Comparison of ENCODE assay signal across 9 cellular contexts in the genomic region with DNA sequence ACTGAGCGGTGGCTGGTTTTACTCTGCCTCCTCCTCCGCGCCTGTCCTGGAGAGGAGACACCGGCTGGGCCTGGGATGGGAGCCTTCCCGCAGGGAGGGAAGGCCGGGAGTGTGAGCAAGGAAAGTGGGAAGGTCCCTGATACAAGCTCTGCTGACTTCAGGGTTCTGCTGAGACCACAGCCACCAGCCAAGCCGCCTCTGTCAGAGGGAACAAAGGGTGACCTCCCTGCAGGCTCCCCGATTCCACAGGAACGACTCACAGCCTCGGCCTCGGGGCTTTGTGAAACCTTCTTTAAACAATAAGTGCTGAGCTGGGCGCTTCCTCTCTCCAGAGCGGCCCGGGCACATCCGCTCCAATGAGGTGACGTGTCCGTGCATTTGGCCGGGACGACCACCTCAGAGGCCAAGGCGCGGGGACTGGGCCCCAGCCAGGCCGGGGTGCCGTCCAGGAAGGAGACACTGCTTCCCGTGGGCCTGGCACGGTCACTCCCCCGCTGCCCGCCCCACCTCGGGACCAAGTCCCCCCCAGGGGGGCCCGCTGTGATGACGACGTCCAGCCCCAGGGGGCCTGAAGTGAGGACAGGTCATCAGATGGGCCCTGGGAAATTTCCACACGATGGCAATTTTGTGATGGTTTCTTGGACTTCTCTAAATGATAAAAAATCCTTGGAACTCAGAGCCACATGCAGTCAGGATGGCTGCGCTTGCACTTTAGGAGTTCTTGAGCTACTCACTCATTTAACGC. TPM values are rescaled to one million over a fixed set of nuclear protein-coding genes. Genes with fewer than 3 reads are reported as not detected.
DNase-seq lines count a peak whose midpoint lies in the region; ATAC-seq and TF ChIP-seq lines count a peak whose summit lies in the region.
"Had no signal": no experiment of that assay in that cellular context is flagged by ENCODE, and none has a peak within 500 bp of the region (broad histone marks: within the 10 kb centered on the region; RNA-seq: fewer than 3 reads in every experiment).

No MANE protein-coding gene starts in this region.

- no peaks in the 10 kb centered on the region for H4K20me1 ChIP-seq in MM.1S (ENCODE audit: insufficient read depth, low read length)

- H3K27me3 ChIP-seq in left lung, result no peaks in the 10 kb centered on the region
- no peaks in the 10 kb centered on the region for H3K27me3 ChIP-seq in subcutaneous abdominal adipose tissue (ENCODE audit: control insufficient read depth in 5 of 5, insufficient read depth in 4 of 5, low read length in 5 of 5)
- peaks cover 58% of the 10 kb centered on the region for H3K27me3 ChIP-seq in MM.1S (replicated peaks; ENCODE audit: insufficient read depth, low read length)
- H3K27me3 ChIP-seq in CD8-positive, alpha-beta memory T cell (ENCODE audit: insufficient read depth, low read length, poor library complexity, severe bottlenecking), result no peaks in the 10 kb centered on the region

- no peaks in the 10 kb centered on the region for H3K27me3 Mint-ChIP-seq in chondrocyte (ENCODE audit: low read depth)
- H3K27me3 Mint-ChIP-seq in activated naive CD8-positive, alpha-beta T cell treated with anti-CD3 and anti-CD28 coated beads, Interleukin-2, amount 50 U/mL, for 24 hours, result no peaks in the 10 kb centered on the region
- H3K27me3 Mint-ChIP-seq in CD8-positive, alpha-beta memory T cell, result peaks cover 0 to 3% of the 10 kb centered on the region in 2 donors

- CTCF ChIA-PET in CD8-positive, alpha-beta memory T cell (lab: Charles Lee), result interaction anchor here (2.0 kb wide), 1 partner anchor 9 kb away, joined by 4 read pairs; no protein-coding TSS in a partner anchor

- H3K4me1 ChIP-seq in left lung (peaks cover 9 to 16% of the 10 kb centered on the region in 2 donors), subcutaneous abdominal adipose tissue (ENCODE audit: control insufficient read depth in 5 of 5, insufficient read depth in 5 of 5, low read length in 5 of 5) (peaks cover 9 to 41% (median 29%) of the 10 kb centered on the region in 5 donors), MM.1S (ENCODE audit: low read length) (no peaks in the 10 kb centered on the region)
- H3K4me1 ChIP-seq in CD8-positive, alpha-beta memory T cell (ENCODE audit: insufficient read depth, low read length), result no peaks in the 10 kb centered on the region

- DNase-seq in HT1080 (ENCODE audit: low read depth) (peak; percentile 69), chondrocyte (ENCODE audit: low spot score) (no peak), left lung (peak; percentile 60 to 83), MM.1S (no peak)
- DNase-seq in activated naive CD8-positive, alpha-beta T cell treated with anti-CD3 and anti-CD28 coated beads, Interleukin-2, amount 50 U/mL, for 24 hours, result no peak
- no peak for DNase-seq in CD8-positive, alpha-beta memory T cell
- DNase-seq: stimulated activated CD4-positive, alpha-beta T cell treated with anti-CD3 and anti-CD28 coated beads, Interleukin-4, amount 100 ng/mL, for 24 hours had no signal

- H3K27ac ChIP-seq in left lung, result peak overlapping the region; percentile 69 to 83
- peak overlapping the region; percentile 69 for H3K27ac ChIP-seq in subcutaneous abdominal adipose tissue (ENCODE audit: low read depth, low read length)
- no peak overlapping the region for H3K27ac ChIP-seq in MM.1S (ENCODE audit: low read length)
- no peak overlapping the region for H3K27ac ChIP-seq in CD8-positive, alpha-beta memory T cell (ENCODE audit: low read depth, low read length)

- peaks cover 30% of the 10 kb centered on the region for H3K4me1 Mint-ChIP-seq in chondrocyte (ENCODE audit: low read depth)
- peaks cover 24% of the 10 kb centered on the region for H3K4me1 Mint-ChIP-seq in activated naive CD8-positive, alpha-beta T cell treated with anti-CD3 and anti-CD28 coated beads, Interleukin-2, amount 50 U/mL, for 24 hours
- peaks cover 0 to 4% (median 0%) of the 10 kb centered on the region in 3 donors for H3K4me1 Mint-ChIP-seq in CD8-positive, alpha-beta memory T cell

- POLR2A ChIA-PET in CD8-positive, alpha-beta memory T cell (lab: Charles Lee), result no interaction called here

- no peaks in the 10 kb centered on the region for H3K36me3 Mint-ChIP-seq in chondrocyte (ENCODE audit: low read depth)
- no peaks in the 10 kb centered on the region for H3K36me3 Mint-ChIP-seq in activated naive CD8-positive, alpha-beta T cell treated with anti-CD3 and anti-CD28 coated beads, Interleukin-2, amount 50 U/mL, for 24 hours (ENCODE audit: low read depth)
- no peaks in the 10 kb centered on the region for H3K36me3 Mint-ChIP-seq in CD8-positive, alpha-beta memory T cell

- H3K4me3 Mint-ChIP-seq in chondrocyte (ENCODE audit: unreplicated experiment), result no peak overlapping the region
- no peak overlapping the region for H3K4me3 Mint-ChIP-seq in activated naive CD8-positive, alpha-beta T cell treated with anti-CD3 and anti-CD28 coated beads, Interleukin-2, amount 50 U/mL, for 24 hours
- H3K4me3 Mint-ChIP-seq in CD8-positive, alpha-beta memory T cell, result no peak overlapping the region

- H2AFZ ChIP-seq in MM.1S (ENCODE audit: low read length), result no peak overlapping the region

- H3K9ac ChIP-seq in subcutaneous abdominal adipose tissue (ENCODE audit: low read length in 5 of 5) (peak overlapping the region in 3 of 5 donors; percentile 26 to 41 (median 30)), MM.1S (ENCODE audit: low read length) (no peak overlapping the region)

- peak; percentile 65 for ATAC-seq in left lung
- no peak for ATAC-seq in activated naive CD8-positive, alpha-beta T cell treated with anti-CD3 and anti-CD28 coated beads, Interleukin-2, amount 50 U/mL, for 24 hours
- ATAC-seq in HG03025 (IDR thresholded peaks at IDR 0.05; ENCODE audit: low FRiP score, unreplicated experiment), result no peak

- no peaks in the 10 kb centered on the region for H3K9me3 Mint-ChIP-seq in chondrocyte (ENCODE audit: low read depth)
- no peaks in the 10 kb centered on the region for H3K9me3 Mint-ChIP-seq in activated naive CD8-positive, alpha-beta T cell treated with anti-CD3 and anti-CD28 coated beads, Interleukin-2, amount 50 U/mL, for 24 hours
- H3K9me3 Mint-ChIP-seq in CD8-positive, alpha-beta memory T cell, result no peaks in the 10 kb centered on the region

- no peaks in the 10 kb centered on the region for H3F3A ChIP-seq in MM.1S (ENCODE audit: insufficient read depth, low read length)

- intact Hi-C loops in left lung (cut with DNase I), result no loop called here

- TF ChIP-seq CTCF in chondrocyte (IDR thresholded peaks at IDR 0.05), result no peak
- no peak for TF ChIP-seq CTCF in left lung (IDR thresholded peaks at IDR 0.05)
- TF ChIP-seq CTCF in MM.1S (IDR thresholded peaks at IDR 0.05; ENCODE audit: low read length), result no peak

- no peaks in the 10 kb centered on the region for H3K79me2 ChIP-seq in MM.1S (ENCODE audit: low read length)

- no peaks in the 10 kb centered on the region for H3K9me2 ChIP-seq in MM.1S (replicated peaks; ENCODE audit: insufficient read depth, low read length)

- no peaks in the 10 kb centered on the region for H3K9me3 ChIP-seq in left lung
- H3K9me3 ChIP-seq in subcutaneous abdominal adipose tissue (ENCODE audit: control insufficient read depth in 5 of 5, low read length in 5 of 5), result no peaks in the 10 kb centered on the region
- no peaks in the 10 kb centered on the region for H3K9me3 ChIP-seq in MM.1S (replicated peaks; ENCODE audit: insufficient read depth, low read length)
- H3K9me3 ChIP-seq in CD8-positive, alpha-beta memory T cell (ENCODE audit: low read length), result no peaks in the 10 kb centered on the region

- H3K36me3 ChIP-seq in left lung (no peaks in the 10 kb centered on the region), subcutaneous abdominal adipose tissue (ENCODE audit: control insufficient read depth in 5 of 5, insufficient read depth in 5 of 5, low read length in 5 of 5) (no peaks in the 10 kb centered on the region), MM.1S (replicated peaks; ENCODE audit: insufficient read depth, low read length) (no peaks in the 10 kb centered on the region)
- no peaks in the 10 kb centered on the region for H3K36me3 ChIP-seq in CD8-positive, alpha-beta memory T cell (ENCODE audit: insufficient read depth, low read length)

- H3K4me3 ChIP-seq in left lung, result no peak overlapping the region
- H3K4me3 ChIP-seq in subcutaneous abdominal adipose tissue (ENCODE audit: low read depth in 1 of 5, low read length in 5 of 5), result peak overlapping the region in 3 of 5 donors; percentile 22 to 35 (median 30)
- no peak overlapping the region for H3K4me3 ChIP-seq in MM.1S (ENCODE audit: low read length)
- H3K4me3 ChIP-seq in CD8-positive, alpha-beta memory T cell (ENCODE audit: low read length), result no peak overlapping the region

- no peak overlapping the region for H3K4me2 ChIP-seq in MM.1S (ENCODE audit: low read depth, low read length)

- H3K27ac Mint-ChIP-seq in chondrocyte (ENCODE audit: unreplicated experiment), result peak overlapping the region; percentile 75
- H3K27ac Mint-ChIP-seq in activated naive CD8-positive, alpha-beta T cell treated with anti-CD3 and anti-CD28 coated beads, Interleukin-2, amount 50 U/mL, for 24 hours, result no peak overlapping the region
- H3K27ac Mint-ChIP-seq in CD8-positive, alpha-beta memory T cell, result no peak overlapping the region

RNA-seq across cellular contexts. Expression of a gene that starts 11.8 kb away (rescaled TPM):
- not detected in 2 replicates for total RNA-seq in HT1080 (2014; rRNA removed; shearing (Covaris generic))
- polyA plus RNA-seq in HT1080 (2015; cell fraction: cytosol; rRNA removed), result not detected in 2 replicates
- not detected in 2 replicates for polyA plus RNA-seq in HT1080 (2015; cell fraction: nucleus; rRNA removed)
- total RNA-seq in chondrocyte, result not detected in 3 replicates
- 1 to 10 TPM in 1 of 2 donors, under 1 TPM in 1; 0.29 to 9.6 TPM for total RNA-seq in left lung
- total RNA-seq in CD8-positive, alpha-beta memory T cell, result not detected
- polyA plus RNA-seq in CD8-positive, alpha-beta memory T cell, result not detected

Comparison
In these comparisons a context has a peak if more than half of its experiments do, and no peak if none do; other contexts are left out.
1. DNase-seq: peak in HT1080 (single experiment) and left lung (2 of 2); none in chondrocyte (single experiment), activated naive CD8-positive, alpha-beta T cell treated with anti-CD3 and anti-CD28 coated beads, Interleukin-2, amount 50 U/mL, for 24 hours (single experiment), MM.1S (single experiment) and CD8-positive, alpha-beta memory T cell (0 of 5).
2. H3K27ac ChIP-seq: peak in left lung (2 of 2) and subcutaneous abdominal adipose tissue (single experiment); none in MM.1S (single experiment) and CD8-positive, alpha-beta memory T cell (single experiment).
3. H3K4me3 ChIP-seq: peak in subcutaneous abdominal adipose tissue (3 of 5); none in left lung (0 of 2), MM.1S (single experiment) and CD8-positive, alpha-beta memory T cell (single experiment).